8 cellular contexts compared by ENCODE assay signal in genomic region chr6:11537229-11538048, GRCh38. TPM values are rescaled to one million over a fixed set of nuclear protein-coding genes. Genes with fewer than 3 reads are reported as not detected.
DNase-seq lines count a peak whose midpoint lies in the region; ATAC-seq lines count a peak whose summit lies in the region.

TSS of gene TMEM170B (plus strand) at chr6:11537749. CDS start at chr6:11538278, 529 bp downstream.

- H3K9ac ChIP-seq in BLaER1 treated with 17β-estradiol and CSF1 and Interleukin-3, amounts not matched to agents 10 nM and 100 nM, result peak within 1 kb of the TSS; percentile 73 to 97 (median 83)

- peaks cover 0 to 30% (median 24%) of the 10 kb centered on the region in 11 experiments; a peak in 20 of 22 replicates for H3K27me3 ChIP-seq in BLaER1 treated with 17β-estradiol and CSF1 and Interleukin-3, amounts not matched to agents 10 nM and 100 nM

- H3K4me2 ChIP-seq in BLaER1 treated with 17β-estradiol and CSF1 and Interleukin-3, amounts not matched to agents 10 nM and 100 nM, result peak within 1 kb of the TSS; percentile 85 to 98 (median 96)

- ATAC-seq in GM19328 (IDR thresholded peaks at IDR 0.05; ENCODE audit: unreplicated experiment) (peak; percentile 97), HG03460 (IDR thresholded peaks at IDR 0.05; ENCODE audit: unreplicated experiment) (peak; percentile 96), left lobe of liver (peak; percentile 92)

- H4K20me1 ChIP-seq in BLaER1 treated with 17β-estradiol and CSF1 and Interleukin-3, amounts not matched to agents 10 nM and 100 nM, result peaks cover 0 to 32% (median 0%) of the 10 kb centered on the region in 11 experiments; a peak in 4 of 22 replicates

- DNase-seq in NCI-H524 (lab: John Stamatoyannopoulos, UW) (peak; percentile 96), left lobe of liver (ENCODE audit: low spot score) (peak; percentile 96)
- DNase-seq in activated CD4-positive, alpha-beta T cell treated with anti-CD3 and anti-CD28 coated beads for 48 hours, result peak; percentile 93
- peak; percentile 92 to 94 for DNase-seq in stimulated activated CD4-positive, alpha-beta T cell treated with anti-CD3 and anti-CD28 coated beads, Interleukin-2, amount 100 ng/mL, for 24 hours

- no peaks in the 10 kb centered on the region for H3K9me3 ChIP-seq in BLaER1 treated with 17β-estradiol and CSF1 and Interleukin-3, amounts not matched to agents 10 nM and 100 nM (replicated peaks in 1 of 11)

- H3K27ac ChIP-seq in BLaER1 treated with 17β-estradiol and CSF1 and Interleukin-3, amounts not matched to agents 10 nM and 100 nM, result peak within 1 kb of the TSS; percentile 46 to 87 (median 70)
- peak within 1 kb of the TSS; percentile 87 for H3K27ac ChIP-seq in cingulate gyrus (ENCODE audit: low read depth, low read length)

- peak within 1 kb of the TSS; percentile 86 to 97 (median 94) for H3K4me3 ChIP-seq in BLaER1 treated with 17β-estradiol and CSF1 and Interleukin-3, amounts not matched to agents 10 nM and 100 nM

- no peaks in the 10 kb centered on the region for H3K36me3 ChIP-seq in BLaER1 treated with 17β-estradiol and CSF1 and Interleukin-3, amounts not matched to agents 10 nM and 100 nM

- peaks cover 15 to 41% (median 18%) of the 10 kb centered on the region in 10 experiments for H3K4me1 ChIP-seq in BLaER1 treated with 17β-estradiol and CSF1 and Interleukin-3, amounts not matched to agents 10 nM and 100 nM

RNA-seq across cellular contexts. Expression of gene TMEM170B, which starts in this region (rescaled TPM):
- total RNA-seq in left lobe of liver, result 4.3 TPM

Comparison
In these comparisons a context has a peak if more than half of its experiments do, and no peak if none do; other contexts are left out.
1. Peak in every context shown above with its lines: DNase-seq, ATAC-seq, H3K4me3 ChIP-seq and H3K27ac ChIP-seq.